ENCODE assay signal across 7 cellular contexts in the genomic region with DNA sequence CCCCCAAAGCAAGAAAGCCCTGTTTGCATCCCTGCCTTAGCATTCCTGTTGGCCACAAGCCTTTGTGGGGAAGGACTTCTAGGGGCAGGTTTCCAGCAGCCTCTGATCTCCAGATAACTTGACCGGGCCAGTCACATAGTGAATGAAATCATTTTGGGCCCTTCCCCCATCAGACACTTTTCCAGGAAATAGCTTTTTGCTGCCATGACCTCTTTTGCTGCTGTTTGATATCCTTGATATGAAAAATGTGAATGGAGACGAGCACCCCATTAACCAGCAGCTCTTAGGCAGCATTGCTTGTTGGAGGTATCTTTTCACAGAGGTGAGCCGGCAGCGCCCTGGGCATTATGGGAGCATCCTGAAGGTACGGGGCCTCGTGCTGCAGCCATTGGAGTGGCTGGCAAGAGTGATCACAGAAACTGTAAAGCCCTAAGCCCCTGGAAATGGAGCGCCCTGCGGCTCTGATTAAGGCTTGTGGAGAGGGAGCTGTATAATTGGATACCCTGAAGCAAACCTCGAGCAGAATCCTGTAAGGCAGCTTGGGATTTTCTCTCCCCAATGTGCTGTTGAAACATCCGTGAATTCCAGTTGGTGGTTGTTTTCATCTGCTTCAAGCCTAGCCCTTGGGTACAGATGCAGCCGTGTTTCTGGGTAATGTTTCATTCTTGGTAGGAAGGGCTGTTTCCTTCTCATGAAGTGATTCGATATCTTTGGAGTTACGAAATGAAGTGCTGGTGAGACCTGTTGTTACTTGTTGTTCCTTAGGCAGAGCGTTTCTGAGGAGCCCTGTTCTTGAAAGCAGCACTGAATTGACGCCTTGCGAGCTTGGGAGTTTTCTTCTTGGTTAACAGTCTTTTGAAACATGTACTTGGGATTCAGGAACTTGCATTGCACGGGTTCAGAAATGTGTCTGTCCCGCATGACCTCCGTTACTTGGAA.
DNase-seq lines count a peak whose midpoint lies in the region; ATAC-seq, FAIRE-seq and TF ChIP-seq lines count a peak whose summit lies in the region.

No MANE protein-coding gene starts in this region.

- H3K4me3 Mint-ChIP-seq in WTC11, result no peak overlapping the region

- peak; percentile 89 for ATAC-seq in WTC11
- ATAC-seq in GM19023 (IDR thresholded peaks at IDR 0.05; ENCODE audit: unreplicated experiment), result no peak
- ATAC-seq in HG02623 (IDR thresholded peaks at IDR 0.05; ENCODE audit: unreplicated experiment), result no peak

- H3K9me3 Mint-ChIP-seq in WTC11, result peaks cover 20% of the 10 kb centered on the region

- H3K9me3 ChIP-seq in left ventricle myocardium inferior (replicated peaks) (no peaks in the 10 kb centered on the region), tibial artery (no peaks in the 10 kb centered on the region)

- intact Hi-C loops in left ventricle myocardium inferior (cut with micrococcal nuclease) (no loop called here), tibial artery (cut with DNase I; ENCODE audit: low total_unique reads) (loop anchor here (5.0 kb wide), 1 partner anchor 70 kb away; no protein-coding TSS in a partner anchor)

- TF ChIP-seq CTCF in WTC11 (IDR thresholded peaks at IDR 0.05) (no peak), left ventricle myocardium inferior (IDR thresholded peaks at IDR 0.05; ENCODE audit: borderline replicate concordance) (no peak), tibial artery (IDR thresholded peaks at IDR 0.05) (no peak)

- H3K4me1 ChIP-seq in left ventricle myocardium inferior, result peaks cover 33% of the 10 kb centered on the region
- H3K4me1 ChIP-seq in tibial artery, result peaks cover 0 to 86% (median 31%) of the 10 kb centered on the region in 4 donors

- H3K27ac ChIP-seq in left ventricle myocardium inferior (replicated peaks) (peak overlapping the region; percentile 64), tibial artery (peak overlapping the region; percentile 72 to 81)

- POLR2A ChIA-PET in WTC11 (lab: Charles Lee), result interaction anchor here (0.6 to 0.7 kb wide), 2 partner anchors 94 to 180 kb away, joined by 3 to 4 read pairs; no protein-coding TSS in a partner anchor

- peaks cover 33% of the 10 kb centered on the region for H3K4me1 Mint-ChIP-seq in WTC11

- FAIRE-seq in HTR-8/SVneo (lab: Jason Lieb, UNC), result no peak

- H3K4me3 ChIP-seq in left ventricle myocardium inferior (peak overlapping the region; percentile 25), tibial artery (peak overlapping the region; percentile 9 to 15)

- DNase-seq in HTR-8/SVneo (ENCODE audit: insufficient read length, low spot score), result peak; percentile 10
- DNase-seq in WTC11 (ENCODE audit: low spot score), result peak; percentile 16
- DNase-seq in left ventricle myocardium inferior, result no peak
- DNase-seq in tibial artery, result peak in 1 of 2 donors; percentile 47
- DNase-seq in NAMALWA (ENCODE audit: low spot score), result no peak

- CTCF ChIA-PET in WTC11 (lab: Charles Lee), result interaction anchor here (0.9 to 1.4 kb wide), 2 partner anchors 72 to 481 kb away, joined by 3 to 4 read pairs; no protein-coding TSS in a partner anchor

- no peaks in the 10 kb centered on the region for H3K36me3 ChIP-seq in left ventricle myocardium inferior
- no peaks in the 10 kb centered on the region for H3K36me3 ChIP-seq in tibial artery

- H3K27me3 ChIP-seq in left ventricle myocardium inferior (ENCODE audit: low read depth) (no peaks in the 10 kb centered on the region), tibial artery (no peaks in the 10 kb centered on the region)

- peaks cover 6% of the 10 kb centered on the region; the same call in 1 of the 2 replicates for H3K36me3 Mint-ChIP-seq in WTC11

- no peaks in the 10 kb centered on the region; the same call in 1 of the 2 replicates for H3K27me3 Mint-ChIP-seq in WTC11 (ENCODE audit: low read depth)

- H3K27ac Mint-ChIP-seq in WTC11, result no peak overlapping the region

TF ChIP-seq in WTC11, 78 proteins besides CTCF, POLR2A, EP300 and RAD21:
- TF ChIP-seq, protein P1, sequence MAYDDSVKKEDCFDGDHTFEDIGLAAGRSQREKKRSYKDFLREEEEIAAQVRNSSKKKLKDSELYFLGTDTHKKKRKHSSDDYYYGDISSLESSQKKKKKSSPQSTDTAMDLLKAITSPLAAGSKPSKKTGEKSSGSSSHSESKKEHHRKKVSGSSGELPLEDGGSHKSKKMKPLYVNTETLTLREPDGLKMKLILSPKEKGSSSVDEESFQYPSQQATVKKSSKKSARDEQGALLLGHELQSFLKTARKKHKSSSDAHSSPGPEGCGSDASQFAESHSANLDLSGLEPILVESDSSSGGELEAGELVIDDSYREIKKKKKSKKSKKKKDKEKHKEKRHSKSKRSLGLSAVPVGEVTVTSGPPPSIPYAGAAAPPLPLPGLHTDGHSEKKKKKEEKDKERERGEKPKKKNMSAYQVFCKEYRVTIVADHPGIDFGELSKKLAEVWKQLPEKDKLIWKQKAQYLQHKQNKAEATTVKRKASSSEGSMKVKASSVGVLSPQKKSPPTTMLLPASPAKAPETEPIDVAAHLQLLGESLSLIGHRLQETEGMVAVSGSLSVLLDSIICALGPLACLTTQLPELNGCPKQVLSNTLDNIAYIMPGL (CRISPR knock-in tag; IDR thresholded peaks at IDR 0.05), result no peak
- TF ChIP-seq ZNF232 (CRISPR knock-in tag; IDR thresholded peaks at IDR 0.05), result 0 out of 2 replicates have a peak, but pooled peaks have one; percentile 52

Comparison
In these comparisons a context has a peak if more than half of its experiments do, and no peak if none do; other contexts are left out.
1. DNase-seq: peak in HTR-8/SVneo (single experiment) and WTC11 (single experiment); none in left ventricle myocardium inferior (single experiment) and NAMALWA (single experiment).